In genomic region chr15:75199347-75199976, GRCh38 we compare ENCODE assay signal across 18 cellular contexts. TPM values are rescaled to one million over a fixed set of nuclear protein-coding genes. Genes with fewer than 3 reads are reported as not detected.
A peak's percentile ranks its signal among the peaks of the same experiment; 100 is the strongest.
DNase-seq lines count a peak whose midpoint lies in the region; ATAC-seq and TF ChIP-seq lines count a peak whose summit lies in the region.
"Had no signal": no experiment of that assay in that cellular context is flagged by ENCODE, and none has a peak within 500 bp of the region (broad histone marks: within the 10 kb centered on the region; RNA-seq: fewer than 3 reads in every experiment).

No MANE protein-coding gene starts in this region.

- H3K4me2 ChIP-seq in GM23338 (peak overlapping the region; percentile 98; the same call in 1 of the 2 replicates), neural progenitor cell (no peak overlapping the region)

- H2AFZ ChIP-seq in GM23338: no peak overlapping the region
- H2AFZ ChIP-seq in neural progenitor cell (replicated peaks): no peak overlapping the region

- intact Hi-C loops in dorsolateral prefrontal cortex (cut with DNase I): no loop called here

- peaks cover 15% of the 10 kb centered on the region for H3F3A ChIP-seq in GM23338 (replicated peaks; ENCODE audit: low read depth)
- peaks cover 9% of the 10 kb centered on the region for H3F3A ChIP-seq in neural progenitor cell (ENCODE audit: low read depth)

- H3K79me2 ChIP-seq in GM23338 (replicated peaks; ENCODE audit: insufficient read depth) (peaks cover 23% of the 10 kb centered on the region), neural progenitor cell (ENCODE audit: low read depth) (peaks cover 24% of the 10 kb centered on the region)

- H3K27ac ChIP-seq in GM23338 (ENCODE audit: low read depth) (0 out of 2 replicates have a peak overlapping the region, but pooled peaks have one; percentile 59), neural progenitor cell (no peak overlapping the region), WERI-Rb-1 (no peak overlapping the region), dorsolateral prefrontal cortex (no peak overlapping the region)
- H3K27ac ChIP-seq: gastrocnemius medialis had no signal

- no peaks in the 10 kb centered on the region for H3K9me2 ChIP-seq in GM23338 (ENCODE audit: insufficient read depth)

- H3K9me3 ChIP-seq in neural progenitor cell (ENCODE audit: low read depth) (no peaks in the 10 kb centered on the region), WERI-Rb-1 (ENCODE audit: severe bottlenecking) (no peaks in the 10 kb centered on the region)
- H3K9me3 ChIP-seq: gastrocnemius medialis had no signal

- peaks cover 55% of the 10 kb centered on the region for H3K4me1 Mint-ChIP-seq in activated CD4-positive, alpha-beta T cell treated with anti-CD3 and anti-CD28 coated beads, Interleukin-2, amount 10 ng/mL, durations not matched to agents 7 days and 5 days
- H3K4me1 Mint-ChIP-seq in GM23338 (peaks cover 54% of the 10 kb centered on the region), WTC11 (peaks cover 52% of the 10 kb centered on the region), neural progenitor cell (peaks cover 38% of the 10 kb centered on the region)

- H3K27ac Mint-ChIP-seq in activated CD4-positive, alpha-beta T cell treated with anti-CD3 and anti-CD28 coated beads, Interleukin-2, amount 10 ng/mL, durations not matched to agents 7 days and 5 days: peak overlapping the region; percentile 79
- H3K27ac Mint-ChIP-seq in GM23338: no peak overlapping the region
- H3K27ac Mint-ChIP-seq in WTC11: no peak overlapping the region
- peak overlapping the region; percentile 33 for H3K27ac Mint-ChIP-seq in neural progenitor cell

- CTCF ChIA-PET in activated CD4-positive, alpha-beta T cell treated with anti-CD3 and anti-CD28 coated beads, Interleukin-2, amount 10 ng/mL, durations not matched to agents 7 days and 5 days (lab: Charles Lee): interaction anchor here (0.6 to 2.5 kb wide), 12 partner anchors 9 to 204 kb away, joined by 3 to 8 read pairs (median 4); partner anchors contain the start of genes PPCDC and SCAMP5
- CTCF ChIA-PET in WTC11 (lab: Charles Lee): interaction anchor here (0.9 to 4.4 kb wide), 4 partner anchors 10 to 170 kb away, joined by 4 to 51 read pairs (median 5); no protein-coding TSS in a partner anchor

- H4K20me1 ChIP-seq in GM23338 (replicated peaks; ENCODE audit: insufficient read depth): peaks cover 15% of the 10 kb centered on the region
- H4K20me1 ChIP-seq in neural progenitor cell (ENCODE audit: low read depth): peaks cover 24% of the 10 kb centered on the region

- H3K27me3 Mint-ChIP-seq in activated CD4-positive, alpha-beta T cell treated with anti-CD3 and anti-CD28 coated beads, Interleukin-2, amount 10 ng/mL, durations not matched to agents 7 days and 5 days: peaks cover 2% of the 10 kb centered on the region
- H3K27me3 Mint-ChIP-seq in GM23338 (ENCODE audit: insufficient read depth, low read depth, poor library complexity): peaks cover 19% of the 10 kb centered on the region
- H3K27me3 Mint-ChIP-seq in WTC11 (ENCODE audit: low read depth): 0 out of 2 replicates have a peak, but pooled peaks cover 2% of the 10 kb centered on the region
- peaks cover 36% of the 10 kb centered on the region for H3K27me3 Mint-ChIP-seq in neural progenitor cell (ENCODE audit: insufficient read depth, low read depth)

- H3K36me3 ChIP-seq in GM23338 (ENCODE audit: insufficient read depth) (no peaks in the 10 kb centered on the region), neural progenitor cell (no peaks in the 10 kb centered on the region), WERI-Rb-1 (no peaks in the 10 kb centered on the region)
- H3K36me3 ChIP-seq: gastrocnemius medialis had no signal

- no peaks in the 10 kb centered on the region for H3K9me3 Mint-ChIP-seq in activated CD4-positive, alpha-beta T cell treated with anti-CD3 and anti-CD28 coated beads, Interleukin-2, amount 10 ng/mL, durations not matched to agents 7 days and 5 days
- H3K9me3 Mint-ChIP-seq in GM23338 (no peaks in the 10 kb centered on the region), WTC11 (no peaks in the 10 kb centered on the region), neural progenitor cell (no peaks in the 10 kb centered on the region)

- H3K36me3 Mint-ChIP-seq in activated CD4-positive, alpha-beta T cell treated with anti-CD3 and anti-CD28 coated beads, Interleukin-2, amount 10 ng/mL, durations not matched to agents 7 days and 5 days (ENCODE audit: low read depth): peaks cover 6% of the 10 kb centered on the region
- H3K36me3 Mint-ChIP-seq in GM23338 (ENCODE audit: low read depth): no peaks in the 10 kb centered on the region
- no peaks in the 10 kb centered on the region for H3K36me3 Mint-ChIP-seq in WTC11
- H3K36me3 Mint-ChIP-seq in neural progenitor cell: no peaks in the 10 kb centered on the region

- no peak overlapping the region for H3K9ac ChIP-seq in neural progenitor cell

- POLR2A ChIA-PET in activated CD4-positive, alpha-beta T cell treated with anti-CD3 and anti-CD28 coated beads, Interleukin-2, amount 10 ng/mL, durations not matched to agents 7 days and 5 days (lab: Charles Lee): no interaction called here
- POLR2A ChIA-PET in WTC11 (lab: Charles Lee): interaction anchor here (0.5 to 0.6 kb wide), 3 partner anchors 14 to 163 kb away, joined by 3 to 5 read pairs (median 5); no protein-coding TSS in a partner anchor

- ATAC-seq in GM23338 (no peak), WTC11 (no peak), HG03354 (IDR thresholded peaks at IDR 0.05; ENCODE audit: poor library complexity, severe bottlenecking, unreplicated experiment) (no peak)
- ATAC-seq: gastrocnemius medialis had no signal

- TF ChIP-seq CTCF in GM23338 (conservative IDR thresholded peaks at IDR 0.05; ENCODE audit: low read depth in 2 of 2) (no peak), WTC11 (IDR thresholded peaks at IDR 0.05) (no peak), neural progenitor cell (IDR thresholded peaks at IDR 0.05) (no peak), WERI-Rb-1 (IDR thresholded peaks at IDR 0.05; ENCODE audit: low read depth, low read length) (no peak), dorsolateral prefrontal cortex (IDR thresholded peaks at IDR 0.05 in 54 of 56, conservative IDR thresholded peaks at IDR 0.05 in 2 of 56; ENCODE audit: low read depth in 1 of 56, partially characterized antibody in 56 of 56) (no peak)

- H3K4me1 ChIP-seq in GM23338 (ENCODE audit: insufficient read depth) (peaks cover 55% of the 10 kb centered on the region), neural progenitor cell (peaks cover 27% of the 10 kb centered on the region)

- H3K4me3 ChIP-seq in GM23338 (peak overlapping the region; percentile 93; the same call in 1 of the 2 replicates), neural progenitor cell (no peak overlapping the region), WERI-Rb-1 (ENCODE audit: low read depth, low read length) (no peak overlapping the region), dorsolateral prefrontal cortex (no peak overlapping the region)
- H3K4me3 ChIP-seq: gastrocnemius medialis, smooth muscle cell had no signal

- peak; percentile 21 for DNase-seq in activated CD4-positive, alpha-beta T cell treated with anti-CD3 and anti-CD28 coated beads, Interleukin-2, amount 10 ng/mL, durations not matched to agents 7 days and 5 days
- no peak for DNase-seq in activated CD4-positive, alpha-beta T cell treated with anti-CD3 and anti-CD28 coated beads for 48 hours
- no peak for DNase-seq in GM23338 (ENCODE audit: low spot score)
- no peak for DNase-seq in WTC11 (ENCODE audit: low spot score)
- no peak for DNase-seq in neural progenitor cell (ENCODE audit: low spot score)
- DNase-seq in WERI-Rb-1: no peak
- no peak for DNase-seq in dorsolateral prefrontal cortex
- DNase-seq: activated T-cell treated with anti-CD3 and anti-CD28 coated beads for 4 hours, gastrocnemius medialis, NCI-H1105 treated with DMSO at 0.1 percent for 48 hours, Right ventricle myocardium superior had no signal

- peak overlapping the region; percentile 58 for H3K4me3 Mint-ChIP-seq in activated CD4-positive, alpha-beta T cell treated with anti-CD3 and anti-CD28 coated beads, Interleukin-2, amount 10 ng/mL, durations not matched to agents 7 days and 5 days
- H3K4me3 Mint-ChIP-seq in GM23338: peak overlapping the region; percentile 12; the same call in 1 of the 3 replicates
- H3K4me3 Mint-ChIP-seq in WTC11: peak overlapping the region; percentile 91; the same call in 1 of the 2 replicates
- H3K4me3 Mint-ChIP-seq in neural progenitor cell: peak overlapping the region; percentile 53

- H3K27me3 ChIP-seq in GM23338 (ENCODE audit: insufficient read depth) (no peaks in the 10 kb centered on the region), neural progenitor cell (peaks cover 42% of the 10 kb centered on the region), WERI-Rb-1 (ENCODE audit: insufficient read depth, low read depth, severe bottlenecking) (no peaks in the 10 kb centered on the region), dorsolateral prefrontal cortex (peaks cover 0 to 6% (median 0%) of the 10 kb centered on the region in 45 donors)

TF ChIP-seq in GM23338, 12 proteins besides CTCF, POLR2A, EP300 and RAD21 (continues in another document):
- TF ChIP-seq STAT1 (IDR thresholded peaks at IDR 0.05; ENCODE audit: unreplicated experiment) (no peak), JUNB (IDR thresholded peaks at IDR 0.05; ENCODE audit: unreplicated experiment) (no peak), ZNF114 (CRISPR knock-in tag; IDR thresholded peaks at IDR 0.05) (no peak)

TF ChIP-seq in WTC11, 78 proteins besides CTCF, POLR2A, EP300 and RAD21 (continues in another document):
- no peak for TF ChIP-seq GRHL2 (CRISPR knock-in tag; IDR thresholded peaks at IDR 0.05; ENCODE audit: insufficient replicate concordance, severe bottlenecking)

RNA-seq across cellular contexts. Expression of gene C15orf39, which starts 2.2 kb away (rescaled TPM):
- total RNA-seq in activated CD4-positive, alpha-beta T cell treated with anti-CD3 and anti-CD28 coated beads, Interleukin-2, amount 10 ng/mL, durations not matched to agents 7 days and 5 days: 10 to 100 TPM; 47.0 to 48.6 TPM
- 48.5 and 54.1 TPM in 2 replicates for total RNA-seq in GM23338 (2014; rRNA removed; shearing (Covaris generic))
- polyA plus RNA-seq in GM23338 (2016; fragmentation: Nextera tagmentation; extraction: Ambion mirVana): 13.4 and 13.9 TPM in 2 replicates
- total RNA-seq in WTC11 (2021): 39.9 to 52.8 TPM (median 41.6 TPM) in 3 replicates
- 1.2 and 7.1 TPM in 2 replicates for total RNA-seq in neural progenitor cell (ENCODE audit: low replicate concordance)
- total RNA-seq in dorsolateral prefrontal cortex: 10 to 100 TPM in 45 of 120 experiments, 1 to 10 TPM in 75; 3.7 to 15.1 (median 9.3) TPM
- polyA plus RNA-seq: neural cell had no signal

RNA-seq across cellular contexts. Expression of gene GOLGA6C, which starts 58.7 kb away (rescaled TPM):
- total RNA-seq in activated CD4-positive, alpha-beta T cell treated with anti-CD3 and anti-CD28 coated beads, Interleukin-2, amount 10 ng/mL, durations not matched to agents 7 days and 5 days: not detected
- 0.70 and 1.3 TPM in 2 replicates for total RNA-seq in GM23338 (2014; rRNA removed; shearing (Covaris generic))
- 0.34 TPM in 1 of 2 replicates, not detected in the other for polyA plus RNA-seq in GM23338 (2016; fragmentation: Nextera tagmentation; extraction: Ambion mirVana)
- total RNA-seq in WTC11 (2021) (0.52 to 0.60 TPM (median 0.55 TPM) in 3 replicates), neural progenitor cell (ENCODE audit: low replicate concordance) (not detected in 2 replicates), dorsolateral prefrontal cortex (under 1 TPM in 16 of 120 experiments, not detected in 104; 0.28 to 0.93 (median 0.45) TPM)
- total RNA-seq: A172, astrocyte, HT1080, kidney epithelial cell, Right ventricle myocardium superior, smooth muscle cell had no signal
- polyA plus RNA-seq: neural cell, smooth muscle cell had no signal

Comparison
In these comparisons a context has a peak if more than half of its experiments do, and no peak if none do; other contexts are left out.
1. H3K27ac Mint-ChIP-seq: peak in activated CD4-positive, alpha-beta T cell treated with anti-CD3 and anti-CD28 coated beads, Interleukin-2, amount 10 ng/mL, durations not matched to agents 7 days and 5 days (single experiment) and neural progenitor cell (single experiment); none in GM23338 (single experiment) and WTC11 (single experiment).
2. H3K4me3 Mint-ChIP-seq: peak in every context shown above with its lines; median percentile 91 in WTC11; 58 in activated CD4-positive, alpha-beta T cell treated with anti-CD3 and anti-CD28 coated beads, Interleukin-2, amount 10 ng/mL, durations not matched to agents 7 days and 5 days; 53 in neural progenitor cell; 12 in GM23338.